1 cellular context compared by ENCODE assay signal in genomic region chr16:84633622-84634021, GRCh38.
TF ChIP-seq lines count a peak whose summit lies in the region.

No MANE protein-coding gene starts in this region.

TF ChIP-seq in liver, 16 proteins besides CTCF, POLR2A, EP300 and RAD21 (continued from another document):
- TF ChIP-seq REST (IDR thresholded peaks at IDR 0.05) (no peak), SP1 (IDR thresholded peaks at IDR 0.05) (peak; percentile 53), ZBTB33 (IDR thresholded peaks at IDR 0.05) (no peak), ATF3 (IDR thresholded peaks at IDR 0.05) (no peak), NR2F2 (IDR thresholded peaks at IDR 0.05) (peak; percentile 88), EGR1 (IDR thresholded peaks at IDR 0.05; ENCODE audit: low read depth in 2 of 2) (no peak), FOXA2 (IDR thresholded peaks at IDR 0.05) (peak; percentile 15), HNF4A (conservative IDR thresholded peaks at IDR 0.05) (peak in 1 of 2 donors; percentile 22), RXRA (IDR thresholded peaks at IDR 0.05) (peak; percentile 48 to 49)
